Comparison of ENCODE assay signal across 22 cellular contexts in genomic region chr15:68028137-68028771, GRCh38. TPM values are rescaled to one million over a fixed set of nuclear protein-coding genes. Genes with fewer than 3 reads are reported as not detected.
DNase-seq lines count a peak whose midpoint lies in the region; ATAC-seq, FAIRE-seq and TF ChIP-seq lines count a peak whose summit lies in the region.
"Had no signal": no experiment of that assay in that cellular context is flagged by ENCODE, and none has a peak within 500 bp of the region (broad histone marks: within the 10 kb centered on the region; RNA-seq: fewer than 3 reads in every experiment).

No MANE protein-coding gene starts in this region.

- no peak overlapping the region for H4K12ac ChIP-seq in trophoblast cell (ENCODE audit: low read depth, low read length)

- no peak overlapping the region for H3K27ac ChIP-seq in K562 (ENCODE audit: extremely low read depth, low read depth, low read length)
- H3K27ac ChIP-seq in trophoblast cell (ENCODE audit: low read depth, low read length) = no peak overlapping the region
- H3K27ac ChIP-seq: A549, RWPE1 had no signal

- no peak overlapping the region for H2BK12ac ChIP-seq in trophoblast cell (ENCODE audit: low read length)

- no peaks in the 10 kb centered on the region for H4K20me1 ChIP-seq in K562 (replicated peaks; ENCODE audit: control insufficient read depth, insufficient read depth, low read length)

- no peak for ATAC-seq in K562
- no peak for ATAC-seq in GM18873 (IDR thresholded peaks at IDR 0.05; ENCODE audit: low FRiP score, unreplicated experiment)

- no peak overlapping the region for H3K23ac ChIP-seq in trophoblast cell (ENCODE audit: low read length)

- H3K4me2 ChIP-seq in K562 (ENCODE audit: insufficient read depth, low read length) (no peak overlapping the region), trophoblast cell (ENCODE audit: low read length) (no peak overlapping the region)
- H3K4me2 ChIP-seq: A549 had no signal

- TF ChIP-seq RAD21 in K562 (CRISPR knock-in tag; conservative IDR thresholded peaks at IDR 0.05 in 1 of 2, IDR thresholded peaks at IDR 0.05 in 1 of 2) = no peak

- no peak overlapping the region for H4K91ac ChIP-seq in trophoblast cell (ENCODE audit: low read depth, low read length)

- no peak for TF ChIP-seq POLR2A in K562 (conservative IDR thresholded peaks at IDR 0.05)

- 25% methylated on average over 6 of the region's 6 CpGs for WGBS in K562 (ENCODE audit: insufficient coverage, low coverage, missing lambda C conversion rate)
- no CpG with 5 or more reads among the region's 6 CpGs for WGBS in trophoblast cell (ENCODE audit: extremely low coverage, insufficient coverage, insufficient read length)

- peak; percentile 36 for DNase-seq in EL
- DNase-seq in LNCaP clone FGC (ENCODE audit: low read depth) = peak; percentile 25
- DNase-seq in K562 (ENCODE audit: extremely low read depth in 1 of 4, low spot score in 3 of 4) = no peak
- peak; percentile 91 to 96 for DNase-seq in trophoblast cell
- no peak for DNase-seq in LoVo (ENCODE audit: low spot score)
- no peak for DNase-seq in posterior vena cava (ENCODE audit: low spot score)
- no peak for DNase-seq in occipital lobe (lab: John Stamatoyannopoulos, UW)
- DNase-seq: CD4-positive, alpha-beta memory T cell; DND-41; Kasumi-1; NCI-H1105 treated with DMSO at 0.1 percent for 48 hours; NCI-H187; NCI-H2107; NCI-H510A; NCI-H748 treated with DMSO at 0.1 percent for 48 hours; T-helper 1 cell had no signal

- H3K14ac ChIP-seq in trophoblast cell (ENCODE audit: low read length) = no peak overlapping the region

- H3K36me3 ChIP-seq in K562 (ENCODE audit: control insufficient read depth, insufficient read depth, low read length) (no peaks in the 10 kb centered on the region), trophoblast cell (ENCODE audit: control insufficient read depth in 1 of 2, insufficient read depth in 2 of 2, low read length in 2 of 2) (no peaks in the 10 kb centered on the region)

- H3K18ac ChIP-seq in trophoblast cell (ENCODE audit: low read length) = no peak overlapping the region

- CTCF ChIA-PET in K562 (lab: Yijun Ruan, JAX; ENCODE audit: low intra/inter-chr PET ratio) = no interaction called here

- no peak overlapping the region for H4K8ac ChIP-seq in trophoblast cell (ENCODE audit: low read depth, low read length)

- POLR2A ChIA-PET in K562 (lab: Yijun Ruan, JAX) = no interaction called here

- H3K79me1 ChIP-seq in trophoblast cell (ENCODE audit: low read length) = peaks cover 2% of the 10 kb centered on the region

- H2BK5ac ChIP-seq in trophoblast cell (ENCODE audit: low read depth, low read length, poor library complexity) = no peak overlapping the region

- H3K4me1 ChIP-seq in K562 (replicated peaks in 1 of 2; ENCODE audit: control insufficient read depth in 2 of 2, insufficient read depth in 2 of 2, low read length in 2 of 2) (no peaks in the 10 kb centered on the region; a peak in 1 of 5 replicates), trophoblast cell (ENCODE audit: control insufficient read depth in 1 of 2, insufficient read depth in 2 of 2, low read length in 2 of 2) (peaks cover 0 to 6% of the 10 kb centered on the region in 2 experiments)

- H2AK5ac ChIP-seq in trophoblast cell (ENCODE audit: low read length) = no peak overlapping the region

- H3K9me1 ChIP-seq in K562 (ENCODE audit: control insufficient read depth, insufficient read depth, low read length) = no peaks in the 10 kb centered on the region

- intact Hi-C loops in K562 (cut with micrococcal nuclease) = no loop called here
- intact Hi-C loops in posterior vena cava (cut with DNase I) = no loop called here

- H3K79me2 ChIP-seq in K562 (ENCODE audit: control insufficient read depth, insufficient read depth, low read length) (no peaks in the 10 kb centered on the region), trophoblast cell (ENCODE audit: control insufficient read depth, insufficient read depth, low read length, poor library complexity) (no peaks in the 10 kb centered on the region)

- H3K9ac ChIP-seq in K562 (ENCODE audit: insufficient read depth in 1 of 2, low read depth in 2 of 2, low read length in 2 of 2) (no peak overlapping the region), trophoblast cell (ENCODE audit: low read length) (no peak overlapping the region)

- peak overlapping the region; percentile 7; the same call in 1 of the 2 replicates for H2AFZ ChIP-seq in K562 (ENCODE audit: low read depth, low read length)
- H2AFZ ChIP-seq in trophoblast cell (ENCODE audit: insufficient read depth, low read length, poor library complexity) = no peak overlapping the region

- no peak overlapping the region for H3K4ac ChIP-seq in trophoblast cell (ENCODE audit: low read depth, low read length)

- peaks cover 0 to 6% of the 10 kb centered on the region in 2 experiments; a peak in 3 of 5 replicates for H3K27me3 ChIP-seq in K562 (ENCODE audit: control insufficient read depth in 2 of 2, insufficient read depth in 2 of 2, low read length in 2 of 2)
- H3K27me3 ChIP-seq in trophoblast cell (ENCODE audit: insufficient read depth, low read length) = no peaks in the 10 kb centered on the region

- H2BK120ac ChIP-seq in trophoblast cell (ENCODE audit: insufficient read depth, low read length, poor library complexity) = no peak overlapping the region

- in situ Hi-C loops in K562 (cut with MboI) = no loop called here

- no TSS peak for BruUV-seq in K562 (replicated peaks; lab: Mats Ljungman, UMichigan)

- no peaks in the 10 kb centered on the region; the same call in 1 of the 2 replicates for H3K9me3 ChIP-seq in K562 (replicated peaks; ENCODE audit: control insufficient read depth, insufficient read depth, low read depth, low read length)
- peaks cover 4% of the 10 kb centered on the region for H3K9me3 ChIP-seq in trophoblast cell (ENCODE audit: insufficient read depth, low read depth, low read length)
- H3K9me3 ChIP-seq: A549 had no signal

- no peak for TF ChIP-seq EP300 in K562 (IDR thresholded peaks at IDR 0.05; ENCODE audit: low read length)

- no peak overlapping the region for H3K4me3 ChIP-seq in LNCaP clone FGC (ENCODE audit: low read depth, low read length)
- no peak overlapping the region for H3K4me3 ChIP-seq in K562
- no peak overlapping the region for H3K4me3 ChIP-seq in trophoblast cell (ENCODE audit: low read depth, low read length)
- H3K4me3 ChIP-seq: A549 had no signal

- no peak for FAIRE-seq in K562 (lab: Jason Lieb, UNC)
- FAIRE-seq: A549, GM12892, GM18507, H54 had no signal

- TF ChIP-seq CTCF in LNCaP clone FGC (IDR thresholded peaks at IDR 0.05; ENCODE audit: control insufficient read depth, extremely low read depth, insufficient read depth) (no peak), K562 (IDR thresholded peaks at IDR 0.05 in 2 of 3, conservative IDR thresholded peaks at IDR 0.05 in 1 of 3; ENCODE audit: insufficient read depth in 2 of 3, low read depth in 1 of 3, low read length in 3 of 3) (no peak)

TF ChIP-seq in K562, 482 proteins besides CTCF, POLR2A, EP300 and RAD21 (continues in another document):
- no peak for TF ChIP-seq ZNF3 (CRISPR knock-in tag; IDR thresholded peaks at IDR 0.05)
- TF ChIP-seq ATF3 (IDR thresholded peaks at IDR 0.05) = no peak
- TF ChIP-seq ATF3 (CRISPR knock-in tag; conservative IDR thresholded peaks at IDR 0.05) = no peak
- no peak for TF ChIP-seq ZBTB49 (CRISPR knock-in tag; IDR thresholded peaks at IDR 0.05; ENCODE audit: borderline replicate concordance)
- TF ChIP-seq POLR2H (tag; IDR thresholded peaks at IDR 0.05; ENCODE audit: low read depth) = no peak

RNA-seq across cellular contexts. Expression of gene PIAS1, which starts 25.9 kb away (rescaled TPM):
- total RNA-seq in K562 (2011; cell fraction: chromatin; rRNA removed; ENCODE audit: low replicate concordance) = 87.2 and 162 TPM in 2 replicates
- 37.2 and 53.8 TPM in 2 replicates for total RNA-seq in K562 (2011; cell fraction: nucleolus; rRNA removed)
- 68.6 and 73.0 TPM in 2 replicates for total RNA-seq in K562 (2011; cell fraction: nucleoplasm; rRNA removed)
- 19.6 and 25.4 TPM in 2 replicates for total RNA-seq in K562 (2014; rRNA removed)
- total RNA-seq in K562 (2014; rRNA removed; fragmentation: Illumina TruSeq; extraction: Trizol) = 28.5 and 37.5 TPM in 2 replicates
- 30.4 and 31.0 TPM in 2 replicates for total RNA-seq in K562 (2015; rRNA removed; fragmentation: Illumina TruSeq; extraction: Trizol)
- total RNA-seq in K562 (2021) = 25.4 and 25.7 TPM in 2 replicates
- 47.6 and 54.0 TPM in 2 replicates for polyA plus RNA-seq in K562 (2011; rRNA removed)
- polyA plus RNA-seq in K562 (2011; cell fraction: cytosol; rRNA removed) = 49.6 and 51.8 TPM in 2 replicates
- polyA plus RNA-seq in K562 (2011; cell fraction: nucleus; rRNA removed) = 46.2 and 52.5 TPM in 2 replicates
- 28.4 and 34.6 TPM in 2 replicates for polyA plus RNA-seq in K562 (2012)
- 49.3 and 59.1 TPM in 2 replicates for polyA plus RNA-seq in K562 (2014; fragmentation: Illumina TruSeq; extraction: Trizol)
- 10 to 100 TPM; 19.4 to 41.4 TPM for polyA plus RNA-seq in K562 (2014; fragmentation: Nextera tagmentation; extraction: Ambion mirVana)
- polyA plus RNA-seq in K562 (2014; rRNA removed) = 18.0 and 22.9 TPM in 2 replicates
- 87.9 and 90.2 TPM in 2 replicates for polyA minus RNA-seq in K562 (2011; rRNA and poly(A)+ RNA removed)
- 24.9 and 37.7 TPM in 2 replicates for polyA minus RNA-seq in K562 (2011; cell fraction: cytosol; rRNA and poly(A)+ RNA removed)
- polyA minus RNA-seq in K562 (2011; cell fraction: nucleus; rRNA and poly(A)+ RNA removed) = 51.4 and 99.6 TPM in 2 replicates
- polyA plus RNA-seq in trophoblast cell (2013) = 50.5 and 52.4 TPM in 2 replicates
- total RNA-seq in posterior vena cava = 10 to 100 TPM; 43.1 to 59.2 TPM
- total RNA-seq in occipital lobe = 24.0 TPM

Comparison
In these comparisons a context has a peak if more than half of its experiments do, and no peak if none do; other contexts are left out.
1. DNase-seq: peak in EL (single experiment), LNCaP clone FGC (single experiment) and trophoblast cell (2 of 2); none in K562 (0 of 4), LoVo (single experiment), posterior vena cava (single experiment) and occipital lobe (single experiment).